Comparison of ENCODE assay signal across 8 cellular contexts in the genomic region with DNA sequence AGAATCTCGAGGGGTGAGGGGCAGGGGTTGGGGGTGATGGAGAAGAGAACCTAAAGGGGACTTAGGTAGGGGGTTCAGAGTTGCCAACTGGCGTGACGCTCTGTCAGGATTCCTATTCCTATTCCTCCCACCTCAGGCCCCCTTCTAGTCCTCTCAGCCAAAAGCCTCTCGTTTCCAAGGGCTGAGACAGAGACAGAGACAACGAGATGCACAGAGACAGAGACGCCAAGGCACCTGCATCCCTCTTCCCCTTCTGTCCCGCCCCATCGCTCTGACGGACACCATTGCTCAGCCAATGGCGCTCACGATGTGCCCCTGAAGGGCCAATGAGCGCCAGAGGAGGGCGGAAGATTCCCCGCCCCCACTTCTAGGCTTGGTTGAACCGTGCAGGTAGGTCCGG.
DNase-seq lines count a peak whose midpoint lies in the region; ATAC-seq, FAIRE-seq and TF ChIP-seq lines count a peak whose summit lies in the region.
"Not testable (repeated sequence)": the region's sequence is repeated elsewhere in the genome, so short reads cannot be mapped to it uniquely, and the experiment has no call there.

No MANE protein-coding gene starts in this region.

- H3K14ac ChIP-seq in trophoblast cell (ENCODE audit: low read length): not testable (repeated sequence)

- not testable (repeated sequence) for H3K9me3 Mint-ChIP-seq in stimulated activated effector memory CD8-positive, alpha-beta T cell treated with anti-CD3 and anti-CD28 coated beads, Interleukin-12 subunit alpha, Interleukin-12 subunit beta, amount 100 ng/mL, for 72 hours

- WGBS in trophoblast cell (ENCODE audit: extremely low coverage, insufficient coverage, insufficient read length): no CpG with 5 or more reads among the region's 16 CpGs

- not testable (repeated sequence) for H3K23ac ChIP-seq in trophoblast cell (ENCODE audit: low read length)

- TF ChIP-seq CTCF in DOHH2 (IDR thresholded peaks at IDR 0.05; ENCODE audit: low read depth, low read length, poor library complexity, severe bottlenecking); astrocyte of the cerebellum (IDR thresholded peaks at IDR 0.05; ENCODE audit: low read depth, low read length, missing control alignments); left ventricle myocardium inferior (IDR thresholded peaks at IDR 0.05; ENCODE audit: borderline replicate concordance): not testable (repeated sequence)

- H3K27me3 ChIP-seq in DOHH2 (ENCODE audit: control insufficient read depth, low read length); left ventricle myocardium inferior (ENCODE audit: low read depth); trophoblast cell (ENCODE audit: insufficient read depth, low read length): not testable (repeated sequence)

- peak overlapping the region; percentile 58 for H3K4me3 ChIP-seq in DOHH2 (ENCODE audit: low read length)
- H3K4me3 ChIP-seq in astrocyte of the cerebellum (ENCODE audit: low read depth, low read length): peak overlapping the region; percentile 42
- peak overlapping the region; percentile 68 for H3K4me3 ChIP-seq in left ventricle myocardium inferior
- H3K4me3 ChIP-seq in trophoblast cell (ENCODE audit: low read depth, low read length): not testable (repeated sequence)

- in situ Hi-C loops in astrocyte of the cerebellum (cut with HindIII; ENCODE audit: low sequenced_read_pairs): not testable (repeated sequence)

- not testable (repeated sequence) for DNase-seq in astrocyte of the cerebellum (ENCODE audit: low read depth)
- DNase-seq in left ventricle myocardium inferior (peak; percentile 83), trophoblast cell (peak; percentile 29 to 57)
- DNase-seq in stimulated activated effector memory CD8-positive, alpha-beta T cell treated with anti-CD3 and anti-CD28 coated beads, Interleukin-12 subunit alpha, Interleukin-12 subunit beta, amount 100 ng/mL, for 72 hours (ENCODE audit: low spot score in 2 of 2): peak; percentile 53 to 85

- not testable (repeated sequence) for H3K27ac ChIP-seq in DOHH2 (ENCODE audit: low read depth, low read length); left ventricle myocardium inferior (replicated peaks); trophoblast cell (ENCODE audit: low read depth, low read length)

- H3K4me1 Mint-ChIP-seq in stimulated activated effector memory CD8-positive, alpha-beta T cell treated with anti-CD3 and anti-CD28 coated beads, Interleukin-12 subunit alpha, Interleukin-12 subunit beta, amount 100 ng/mL, for 72 hours: not testable (repeated sequence)

- H4K91ac ChIP-seq in trophoblast cell (ENCODE audit: low read depth, low read length): not testable (repeated sequence)

- peak overlapping the region; percentile 74 for H3K4me3 Mint-ChIP-seq in stimulated activated effector memory CD8-positive, alpha-beta T cell treated with anti-CD3 and anti-CD28 coated beads, Interleukin-12 subunit alpha, Interleukin-12 subunit beta, amount 100 ng/mL, for 72 hours

- H2AK5ac ChIP-seq in trophoblast cell (ENCODE audit: low read length): not testable (repeated sequence)

- not testable (repeated sequence) for H4K20me1 ChIP-seq in DOHH2 (ENCODE audit: control insufficient read depth, insufficient read depth, low read depth, low read length)

- H3K4me2 ChIP-seq in DOHH2 (ENCODE audit: low read length) (peak overlapping the region; percentile 51), trophoblast cell (ENCODE audit: low read length) (peak overlapping the region; percentile 55)

- not testable (repeated sequence) for H4K8ac ChIP-seq in trophoblast cell (ENCODE audit: low read depth, low read length)

- peak; percentile 43 for FAIRE-seq in TTC549 (lab: Jason Lieb, UNC)

- not testable (repeated sequence) for H3K79me2 ChIP-seq in DOHH2 (ENCODE audit: control insufficient read depth, low read length); trophoblast cell (ENCODE audit: control insufficient read depth, insufficient read depth, low read length, poor library complexity)

- H3K9me2 ChIP-seq in DOHH2 (replicated peaks; ENCODE audit: control insufficient read depth, low read length): not testable (repeated sequence)

- H2BK5ac ChIP-seq in trophoblast cell (ENCODE audit: low read depth, low read length, poor library complexity): not testable (repeated sequence)

- not testable (repeated sequence) for H3K18ac ChIP-seq in trophoblast cell (ENCODE audit: low read length)

- not testable (repeated sequence) for H2BK120ac ChIP-seq in trophoblast cell (ENCODE audit: insufficient read depth, low read length, poor library complexity)

- ATAC-seq in GM21576 (IDR thresholded peaks at IDR 0.05; ENCODE audit: unreplicated experiment) (peak; percentile 99), HG03469 (IDR thresholded peaks at IDR 0.05; ENCODE audit: unreplicated experiment) (peak; percentile 93)
- peak; percentile 99 for ATAC-seq in stimulated activated effector memory CD8-positive, alpha-beta T cell treated with anti-CD3 and anti-CD28 coated beads, Interleukin-12 subunit alpha, Interleukin-12 subunit beta, amount 100 ng/mL, for 72 hours

- not testable (repeated sequence) for H3K9ac ChIP-seq in trophoblast cell (ENCODE audit: low read length)

- not testable (repeated sequence) for H3K79me1 ChIP-seq in trophoblast cell (ENCODE audit: low read length)

- not testable (repeated sequence) for H2AFZ ChIP-seq in trophoblast cell (ENCODE audit: insufficient read depth, low read length, poor library complexity)

- H4K12ac ChIP-seq in trophoblast cell (ENCODE audit: low read depth, low read length): not testable (repeated sequence)

- H2BK12ac ChIP-seq in trophoblast cell (ENCODE audit: low read length): not testable (repeated sequence)

- intact Hi-C loops in left ventricle myocardium inferior (cut with micrococcal nuclease): not testable (repeated sequence)

- not testable (repeated sequence) for H3K9me3 ChIP-seq in DOHH2 (ENCODE audit: control insufficient read depth, insufficient read depth, low read length); left ventricle myocardium inferior (replicated peaks); trophoblast cell (ENCODE audit: insufficient read depth, low read depth, low read length)

- not testable (repeated sequence) for H3K36me3 Mint-ChIP-seq in stimulated activated effector memory CD8-positive, alpha-beta T cell treated with anti-CD3 and anti-CD28 coated beads, Interleukin-12 subunit alpha, Interleukin-12 subunit beta, amount 100 ng/mL, for 72 hours

- H3K27ac Mint-ChIP-seq in stimulated activated effector memory CD8-positive, alpha-beta T cell treated with anti-CD3 and anti-CD28 coated beads, Interleukin-12 subunit alpha, Interleukin-12 subunit beta, amount 100 ng/mL, for 72 hours: not testable (repeated sequence)

- H3K4me1 ChIP-seq in DOHH2 (ENCODE audit: control insufficient read depth, low read length); left ventricle myocardium inferior; trophoblast cell (ENCODE audit: control insufficient read depth in 1 of 2, insufficient read depth in 2 of 2, low read length in 2 of 2): not testable (repeated sequence)

- not testable (repeated sequence) for H3K4ac ChIP-seq in trophoblast cell (ENCODE audit: low read depth, low read length)

- H3F3A ChIP-seq in DOHH2 (ENCODE audit: control insufficient read depth, insufficient read depth): not testable (repeated sequence)

- H3K36me3 ChIP-seq in DOHH2 (ENCODE audit: control insufficient read depth, low read length); left ventricle myocardium inferior; trophoblast cell (ENCODE audit: control insufficient read depth in 1 of 2, insufficient read depth in 2 of 2, low read length in 2 of 2): not testable (repeated sequence)
